In genomic region chr16:20470732-20471131, GRCh38 we compare ENCODE assay signal across 3 cellular contexts. TPM values are rescaled to one million over a fixed set of nuclear protein-coding genes. Genes with fewer than 3 reads are reported as not detected.
"Had no signal": no experiment of that assay in that cellular context is flagged by ENCODE, and none has a peak within 500 bp of the region (broad histone marks: within the 10 kb centered on the region; RNA-seq: fewer than 3 reads in every experiment).

No MANE protein-coding gene starts in this region.

RNA-seq across cellular contexts. Expression of gene ACSM2A, which starts 19.4 kb away (rescaled TPM):
- total RNA-seq: HT-29, HT1080, IMR-90 had no signal
